ENCODE assay signal across 17 cellular contexts in genomic region chr2:130389783-130390182, GRCh38. TPM values are rescaled to one million over a fixed set of nuclear protein-coding genes. Genes with fewer than 3 reads are reported as not detected.
DNase-seq lines count a peak whose midpoint lies in the region; ATAC-seq and TF ChIP-seq lines count a peak whose summit lies in the region.
"Had no signal": no experiment of that assay in that cellular context is flagged by ENCODE, and none has a peak within 500 bp of the region (broad histone marks: within the 10 kb centered on the region; RNA-seq: fewer than 3 reads in every experiment).

No MANE protein-coding gene starts in this region.

- no peak overlapping the region for H3K4me3 ChIP-seq in BLaER1
- H3K4me3 ChIP-seq in mucosa of stomach (ENCODE audit: low read length): peak overlapping the region; percentile 77
- H3K4me3 ChIP-seq: tibial artery had no signal

- no peak overlapping the region for H3K27ac ChIP-seq in BLaER1
- no peak overlapping the region for H3K27ac ChIP-seq in CD4-positive, alpha-beta T cell (ENCODE audit: low read depth, low read length)

- H3K36me3 ChIP-seq in BLaER1 (no peaks in the 10 kb centered on the region; the same call in 1 of the 2 replicates), mucosa of stomach (ENCODE audit: control insufficient read depth, insufficient read depth, low read length) (no peaks in the 10 kb centered on the region)
- H3K36me3 ChIP-seq: tibial artery had no signal

- H3K4me1 Mint-ChIP-seq in CD4-positive, alpha-beta T cell (ENCODE audit: low read depth): peaks cover 13% of the 10 kb centered on the region
- H3K4me1 Mint-ChIP-seq in activated T-helper 17 cell treated with anti-CD3 and anti-CD28 coated beads, Interleukin-2, amount 50 U/mL, for 72 hours: peaks cover 10% of the 10 kb centered on the region
- H3K4me1 Mint-ChIP-seq in nephron progenitor cell: peaks cover 20% of the 10 kb centered on the region

- no peak for DNase-seq in CD4-positive, alpha-beta T cell
- DNase-seq in nephron progenitor cell (no peak), medulla oblongata (ENCODE audit: extremely low spot score) (no peak), NCI-H524 (lab: John Stamatoyannopoulos, UW) (no peak), hippocampal formation (lab: John Stamatoyannopoulos, UW) (no peak)
- DNase-seq: activated CD4-positive, alpha-beta T cell treated with anti-CD3 and anti-CD28 coated beads for 36 hours; activated CD8-positive, alpha-beta memory T cell treated with anti-CD3 and anti-CD28 coated beads, Interleukin-2, amount 50 U/mL, for 4 hours; HFFc6; MM.1S; NCI-H187; NCI-H345; stimulated activated CD4-positive, alpha-beta T cell treated with anti-CD3 and anti-CD28 coated beads, Interleukin-15, amount 100 ng/mL, for 24 hours had no signal

- H3K36me3 Mint-ChIP-seq in CD4-positive, alpha-beta T cell (ENCODE audit: low read depth): peaks cover 4% of the 10 kb centered on the region
- peaks cover 5% of the 10 kb centered on the region for H3K36me3 Mint-ChIP-seq in activated T-helper 17 cell treated with anti-CD3 and anti-CD28 coated beads, Interleukin-2, amount 50 U/mL, for 72 hours (ENCODE audit: low read depth)
- H3K36me3 Mint-ChIP-seq in nephron progenitor cell (ENCODE audit: low read depth): no peaks in the 10 kb centered on the region

- no peak for TF ChIP-seq CTCF in CD4-positive, alpha-beta T cell (IDR thresholded peaks at IDR 0.05)
- TF ChIP-seq CTCF in nephron progenitor cell (IDR thresholded peaks at IDR 0.05): no peak

- H3K27me3 ChIP-seq in BLaER1: peaks cover 9% of the 10 kb centered on the region; the same call in 1 of the 2 replicates
- no peaks in the 10 kb centered on the region for H3K27me3 ChIP-seq in CD4-positive, alpha-beta T cell (ENCODE audit: control insufficient read depth, insufficient read depth, low read length)
- H3K27me3 ChIP-seq in mucosa of stomach (ENCODE audit: control insufficient read depth, insufficient read depth, low read length): no peaks in the 10 kb centered on the region
- H3K27me3 ChIP-seq: tibial artery had no signal

- no peaks in the 10 kb centered on the region for H4K20me1 ChIP-seq in BLaER1

- intact Hi-C loops in CD4-positive, alpha-beta T cell (cut with DNase I, micrococcal nuclease): no loop called here

- H3K4me2 ChIP-seq in BLaER1: peak overlapping the region; percentile 64

- H3K9me3 ChIP-seq in BLaER1: no peaks in the 10 kb centered on the region; the same call in 1 of the 2 replicates
- H3K9me3 ChIP-seq in CD4-positive, alpha-beta T cell (ENCODE audit: control insufficient read depth, low read length): no peaks in the 10 kb centered on the region
- no peaks in the 10 kb centered on the region for H3K9me3 ChIP-seq in mucosa of stomach (ENCODE audit: control insufficient read depth, low read length)
- H3K9me3 ChIP-seq: tibial artery had no signal

- peaks cover 12% of the 10 kb centered on the region for H3K27me3 Mint-ChIP-seq in CD4-positive, alpha-beta T cell
- no peaks in the 10 kb centered on the region for H3K27me3 Mint-ChIP-seq in activated T-helper 17 cell treated with anti-CD3 and anti-CD28 coated beads, Interleukin-2, amount 50 U/mL, for 72 hours
- H3K27me3 Mint-ChIP-seq in nephron progenitor cell (ENCODE audit: low read depth, poor library complexity): peaks cover 15% of the 10 kb centered on the region

- no peak for ATAC-seq in CD4-positive, alpha-beta T cell (ENCODE audit: poor library complexity)
- no peak for ATAC-seq in activated T-helper 17 cell treated with anti-CD3 and anti-CD28 coated beads, Interleukin-2, amount 50 U/mL, for 72 hours (replicated peaks)
- ATAC-seq: activated CD4-positive, alpha-beta T cell treated with anti-CD3 and anti-CD28 coated beads for 36 hours had no signal

- H3K9ac ChIP-seq in BLaER1: no peak overlapping the region
- no peak overlapping the region for H3K9ac ChIP-seq in mucosa of stomach (ENCODE audit: low read length)

- CTCF ChIA-PET in CD4-positive, alpha-beta T cell (lab: Charles Lee): interaction anchor here (1.1 kb wide), 1 partner anchor 17 kb away, joined by 3 read pairs; no protein-coding TSS in a partner anchor

- POLR2A ChIA-PET in CD4-positive, alpha-beta T cell (lab: Charles Lee): interaction anchor here (1.7 to 2.6 kb wide), 2 partner anchors 11 to 48 kb away, joined by 7 to 12 read pairs; partner anchors contain the start of gene IMP4

- no peaks in the 10 kb centered on the region for H3K9me3 Mint-ChIP-seq in CD4-positive, alpha-beta T cell
- no peaks in the 10 kb centered on the region for H3K9me3 Mint-ChIP-seq in activated T-helper 17 cell treated with anti-CD3 and anti-CD28 coated beads, Interleukin-2, amount 50 U/mL, for 72 hours
- no peaks in the 10 kb centered on the region for H3K9me3 Mint-ChIP-seq in nephron progenitor cell
- H3K9me3 Mint-ChIP-seq: activated naive CD4-positive, alpha-beta T cell treated with anti-CD3 and anti-CD28 coated beads, Interleukin-2, amount 10 ng/mL, durations not matched to agents 7 days and 5 days; HFFc6 had no signal

- peak overlapping the region; percentile 38 for H3K4me3 Mint-ChIP-seq in CD4-positive, alpha-beta T cell
- H3K4me3 Mint-ChIP-seq in activated T-helper 17 cell treated with anti-CD3 and anti-CD28 coated beads, Interleukin-2, amount 50 U/mL, for 72 hours: peak overlapping the region; percentile 80
- H3K4me3 Mint-ChIP-seq in nephron progenitor cell: no peak overlapping the region
- H3K4me3 Mint-ChIP-seq: HFFc6 had no signal

- no peak overlapping the region for H3K27ac Mint-ChIP-seq in CD4-positive, alpha-beta T cell
- no peak overlapping the region for H3K27ac Mint-ChIP-seq in activated T-helper 17 cell treated with anti-CD3 and anti-CD28 coated beads, Interleukin-2, amount 50 U/mL, for 72 hours
- H3K27ac Mint-ChIP-seq in nephron progenitor cell: no peak overlapping the region
- H3K27ac Mint-ChIP-seq: activated CD4-positive, alpha-beta T cell treated with anti-CD3 and anti-CD28 coated beads for 36 hours; activated naive CD4-positive, alpha-beta T cell treated with anti-CD3 and anti-CD28 coated beads, Interleukin-2, amount 10 ng/mL, durations not matched to agents 7 days and 5 days; HFFc6 had no signal

- peaks cover 46% of the 10 kb centered on the region for H3K4me1 ChIP-seq in BLaER1
- H3K4me1 ChIP-seq in mucosa of stomach (ENCODE audit: control insufficient read depth, insufficient read depth, low read length): peaks cover 17% of the 10 kb centered on the region

RNA-seq across cellular contexts. Expression of gene PTPN18, which starts 33.9 kb away (rescaled TPM):
- 10 to 100 TPM; 27.6 to 27.8 TPM for total RNA-seq in CD4-positive, alpha-beta T cell
- total RNA-seq in activated T-helper 17 cell treated with anti-CD3 and anti-CD28 coated beads, Interleukin-2, amount 50 U/mL, for 72 hours: 10 to 100 TPM; 60.5 to 69.7 TPM

RNA-seq across cellular contexts. Expression of gene IMP4, which starts 47.1 kb away (rescaled TPM):
- total RNA-seq in CD4-positive, alpha-beta T cell: 10 to 100 TPM; 81.7 to 88.1 TPM
- total RNA-seq in activated T-helper 17 cell treated with anti-CD3 and anti-CD28 coated beads, Interleukin-2, amount 50 U/mL, for 72 hours: 100 to 1,000 TPM in 1 of 2 donors, 10 to 100 TPM in 1; 79.8 to 134 TPM
